ENCODE assay signal across 2 cellular contexts in the genomic region with DNA sequence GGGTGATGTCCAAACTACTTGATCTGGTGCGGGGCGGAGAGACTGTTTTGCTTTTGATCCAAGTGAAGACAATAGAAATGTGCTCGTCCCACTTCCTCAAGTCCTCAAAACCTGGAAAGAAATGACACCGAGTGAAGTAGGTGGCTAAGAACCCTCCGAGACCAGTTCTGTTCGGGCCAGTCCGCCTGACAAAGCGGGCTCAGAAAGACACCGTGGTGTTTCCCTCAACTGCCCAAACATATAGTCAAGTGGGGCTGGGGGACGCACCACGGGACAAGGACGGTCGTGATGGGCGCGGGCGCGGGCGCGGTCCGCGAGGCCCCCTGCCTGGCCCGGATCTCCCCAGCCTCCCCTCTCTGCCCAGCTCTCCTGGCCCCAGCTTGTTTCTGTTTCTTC.
TF ChIP-seq lines count a peak whose summit lies in the region.

No MANE protein-coding gene starts in this region.

TF ChIP-seq in endothelial cell of umbilical vein, 7 proteins besides CTCF, POLR2A, EP300 and RAD21 (continued from another document):
- TF ChIP-seq, protein P1, sequence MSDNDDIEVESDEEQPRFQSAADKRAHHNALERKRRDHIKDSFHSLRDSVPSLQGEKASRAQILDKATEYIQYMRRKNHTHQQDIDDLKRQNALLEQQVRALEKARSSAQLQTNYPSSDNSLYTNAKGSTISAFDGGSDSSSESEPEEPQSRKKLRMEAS (IDR thresholded peaks at IDR 0.05; ENCODE audit: insufficient read depth, insufficient read length): no peak
- TF ChIP-seq POLR2AphosphoS5 (IDR thresholded peaks at IDR 0.05; ENCODE audit: insufficient read depth, low read depth, low read length): no peak

TF ChIP-seq in neural cell, 6 proteins besides CTCF, POLR2A, EP300 and RAD21 (continued from another document):
- TF ChIP-seq, protein P2, sequence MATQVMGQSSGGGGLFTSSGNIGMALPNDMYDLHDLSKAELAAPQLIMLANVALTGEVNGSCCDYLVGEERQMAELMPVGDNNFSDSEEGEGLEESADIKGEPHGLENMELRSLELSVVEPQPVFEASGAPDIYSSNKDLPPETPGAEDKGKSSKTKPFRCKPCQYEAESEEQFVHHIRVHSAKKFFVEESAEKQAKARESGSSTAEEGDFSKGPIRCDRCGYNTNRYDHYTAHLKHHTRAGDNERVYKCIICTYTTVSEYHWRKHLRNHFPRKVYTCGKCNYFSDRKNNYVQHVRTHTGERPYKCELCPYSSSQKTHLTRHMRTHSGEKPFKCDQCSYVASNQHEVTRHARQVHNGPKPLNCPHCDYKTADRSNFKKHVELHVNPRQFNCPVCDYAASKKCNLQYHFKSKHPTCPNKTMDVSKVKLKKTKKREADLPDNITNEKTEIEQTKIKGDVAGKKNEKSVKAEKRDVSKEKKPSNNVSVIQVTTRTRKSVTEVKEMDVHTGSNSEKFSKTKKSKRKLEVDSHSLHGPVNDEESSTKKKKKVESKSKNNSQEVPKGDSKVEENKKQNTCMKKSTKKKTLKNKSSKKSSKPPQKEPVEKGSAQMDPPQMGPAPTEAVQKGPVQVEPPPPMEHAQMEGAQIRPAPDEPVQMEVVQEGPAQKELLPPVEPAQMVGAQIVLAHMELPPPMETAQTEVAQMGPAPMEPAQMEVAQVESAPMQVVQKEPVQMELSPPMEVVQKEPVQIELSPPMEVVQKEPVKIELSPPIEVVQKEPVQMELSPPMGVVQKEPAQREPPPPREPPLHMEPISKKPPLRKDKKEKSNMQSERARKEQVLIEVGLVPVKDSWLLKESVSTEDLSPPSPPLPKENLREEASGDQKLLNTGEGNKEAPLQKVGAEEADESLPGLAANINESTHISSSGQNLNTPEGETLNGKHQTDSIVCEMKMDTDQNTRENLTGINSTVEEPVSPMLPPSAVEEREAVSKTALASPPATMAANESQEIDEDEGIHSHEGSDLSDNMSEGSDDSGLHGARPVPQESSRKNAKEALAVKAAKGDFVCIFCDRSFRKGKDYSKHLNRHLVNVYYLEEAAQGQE (IDR thresholded peaks at IDR 0.05; ENCODE audit: borderline replicate concordance): no peak
